Comparison of ENCODE assay signal across 15 cellular contexts in the genomic region with DNA sequence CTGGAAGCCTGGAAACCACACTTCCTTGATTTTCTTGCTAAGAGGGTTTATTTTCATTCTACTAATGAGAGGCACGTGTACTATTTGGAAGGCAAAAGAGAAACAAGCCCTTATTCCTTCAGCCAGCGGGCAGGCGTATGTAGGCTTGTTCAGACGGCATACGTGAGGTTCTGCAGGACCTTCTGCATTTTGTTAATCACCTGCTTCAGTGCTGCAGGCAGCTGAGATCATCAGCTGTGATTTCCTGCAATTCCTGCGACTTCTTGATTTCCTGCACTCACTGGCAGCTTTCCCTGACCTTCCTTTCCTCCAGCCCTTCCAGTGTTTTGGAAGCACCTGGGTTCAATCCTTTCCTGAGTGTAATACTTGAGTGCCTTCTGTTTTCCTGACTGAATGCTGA.
"Had no signal": no experiment of that assay in that cellular context is flagged by ENCODE, and none has a peak within 500 bp of the region (broad histone marks: within the 10 kb centered on the region; RNA-seq: fewer than 3 reads in every experiment).

No MANE protein-coding gene starts in this region.

- H3K4me1 ChIP-seq: parathyroid adenoma, upper lobe of right lung had no signal

- H3K27me3 ChIP-seq: hepatocyte, upper lobe of right lung had no signal

- H3K4me3 ChIP-seq: hepatocyte, upper lobe of right lung had no signal

- H3K4me3 Mint-ChIP-seq: activated B cell treated with CpG ODN at 0.5 μM for 24 hours; activated CD4-positive, alpha-beta T cell treated with anti-CD3 and anti-CD28 coated beads, Interleukin-2, amount 10 ng/mL, durations not matched to agents 24 days and 14 days; activated naive CD4-positive, alpha-beta T cell treated with anti-CD3 and anti-CD28 coated beads for 36 hours; activated T-helper 17 cell treated with anti-CD3 and anti-CD28 coated beads, Interleukin-2, amount 50 U/mL, for 72 hours; naive B cell; T-helper 1 cell treated with Interleukin-12 subunit alpha and Interleukin-12 subunit beta and Interleukin-4 antibody, amounts not matched to agents 30 μg/mL and 1 μg/mL, for 36 hours had no signal

- H3K9me3 ChIP-seq: SK-N-SH, upper lobe of right lung had no signal

- ATAC-seq: activated T-helper 17 cell treated with anti-CD3 and anti-CD28 coated beads, Interleukin-2, amount 50 U/mL, for 72 hours; sciatic nerve; upper lobe of right lung had no signal

- H3K27ac ChIP-seq: hepatocyte, parathyroid adenoma, upper lobe of right lung had no signal

- H3K27ac Mint-ChIP-seq: activated B cell treated with CpG ODN at 0.5 μM for 24 hours; activated CD4-positive, alpha-beta T cell treated with anti-CD3 and anti-CD28 coated beads, Interleukin-2, amount 10 ng/mL, durations not matched to agents 24 days and 14 days; activated naive CD4-positive, alpha-beta T cell treated with anti-CD3 and anti-CD28 coated beads for 36 hours; activated T-helper 17 cell treated with anti-CD3 and anti-CD28 coated beads, Interleukin-2, amount 50 U/mL, for 72 hours; naive B cell; T-helper 1 cell treated with Interleukin-12 subunit alpha and Interleukin-12 subunit beta and Interleukin-4 antibody, amounts not matched to agents 30 μg/mL and 1 μg/mL, for 36 hours had no signal

- H3K9me3 Mint-ChIP-seq: activated B cell treated with CpG ODN at 0.5 μM for 24 hours; activated CD4-positive, alpha-beta T cell treated with anti-CD3 and anti-CD28 coated beads, Interleukin-2, amount 10 ng/mL, durations not matched to agents 24 days and 14 days; activated T-helper 17 cell treated with anti-CD3 and anti-CD28 coated beads, Interleukin-2, amount 50 U/mL, for 72 hours; T-helper 1 cell treated with Interleukin-12 subunit alpha and Interleukin-12 subunit beta and Interleukin-4 antibody, amounts not matched to agents 30 μg/mL and 1 μg/mL, for 36 hours had no signal

- DNase-seq: activated B cell treated with CpG ODN at 0.5 μM for 24 hours; activated CD4-positive, alpha-beta T cell treated with anti-CD3 and anti-CD28 coated beads, Interleukin-2, amount 10 ng/mL, durations not matched to agents 24 days and 14 days; activated naive CD4-positive, alpha-beta T cell treated with anti-CD3 and anti-CD28 coated beads for 36 hours; activated T-cell treated with anti-CD3 and anti-CD28 coated beads for 4 hours; midbrain; naive B cell; SK-N-SH; stimulated activated CD4-positive, alpha-beta T cell treated with anti-CD3 and anti-CD28 coated beads, Interleukin-12 subunit alpha, Interleukin-12 subunit beta, amount 100 ng/mL, for 4 hours; stimulated activated naive CD4-positive, alpha-beta T cell treated with Interleukin-2 at 50 U/mL for 16 hours; upper lobe of right lung had no signal

- H3K27me3 Mint-ChIP-seq: activated B cell treated with CpG ODN at 0.5 μM for 24 hours; activated CD4-positive, alpha-beta T cell treated with anti-CD3 and anti-CD28 coated beads, Interleukin-2, amount 10 ng/mL, durations not matched to agents 24 days and 14 days; activated T-helper 17 cell treated with anti-CD3 and anti-CD28 coated beads, Interleukin-2, amount 50 U/mL, for 72 hours; naive B cell had no signal

- H3K4me1 Mint-ChIP-seq: activated B cell treated with CpG ODN at 0.5 μM for 24 hours; activated CD4-positive, alpha-beta T cell treated with anti-CD3 and anti-CD28 coated beads, Interleukin-2, amount 10 ng/mL, durations not matched to agents 24 days and 14 days; activated T-helper 17 cell treated with anti-CD3 and anti-CD28 coated beads, Interleukin-2, amount 50 U/mL, for 72 hours; naive B cell had no signal
